Comparison of ENCODE assay signal across 12 cellular contexts in genomic region chr2:15732341-15733077, GRCh38.
DNase-seq lines count a peak whose midpoint lies in the region; ATAC-seq and TF ChIP-seq lines count a peak whose summit lies in the region.
"Had no signal": no experiment of that assay in that cellular context is flagged by ENCODE, and none has a peak within 500 bp of the region (broad histone marks: within the 10 kb centered on the region; RNA-seq: fewer than 3 reads in every experiment).

No MANE protein-coding gene starts in this region.

- peaks cover 0 to 60% of the 10 kb centered on the region in 2 donors for H3K4me1 ChIP-seq in right atrium auricular region

- TF ChIP-seq CTCF in right atrium auricular region (IDR thresholded peaks at IDR 0.05): no peak

- no peaks in the 10 kb centered on the region for H3K9me3 ChIP-seq in right atrium auricular region
- H3K9me3 ChIP-seq: testis had no signal

- DNase-seq in germinal center (ENCODE audit: low spot score) (peak; percentile 82), KG1 (lab: John Stamatoyannopoulos, UW) (no peak), NCI-H128 (lab: John Stamatoyannopoulos, UW; ENCODE audit: unreplicated experiment) (no peak), right atrium auricular region (ENCODE audit: low spot score) (no peak), NCI-H2081 (lab: John Stamatoyannopoulos, UW) (no peak)
- DNase-seq: activated T-cell treated with anti-CD3 and anti-CD28 coated beads, Interleukin-2, amount 50 U/mL, for 1 hour; effector CD4-positive, alpha-beta T cell; testis had no signal

- H3K27ac ChIP-seq in right atrium auricular region: no peak overlapping the region
- H3K27ac ChIP-seq: SK-N-MC, testis had no signal

- H3K27me3 ChIP-seq in right atrium auricular region: no peaks in the 10 kb centered on the region
- H3K27me3 ChIP-seq: testis had no signal

- H3K4me3 ChIP-seq in right atrium auricular region: no peak overlapping the region
- H3K4me3 ChIP-seq: SK-N-MC, testis had no signal

- no peaks in the 10 kb centered on the region for H3K36me3 ChIP-seq in right atrium auricular region

- ATAC-seq in GM18508 (IDR thresholded peaks at IDR 0.05; ENCODE audit: insufficient read depth, unreplicated experiment): peak; percentile 92
- peak; percentile 97 for ATAC-seq in GM21528 (IDR thresholded peaks at IDR 0.05; ENCODE audit: low FRiP score, unreplicated experiment)
- peak; percentile 96 for ATAC-seq in HG03342 (IDR thresholded peaks at IDR 0.05; ENCODE audit: unreplicated experiment)
